ENCODE assay signal across 15 cellular contexts in genomic region chr7:135447783-135448182, GRCh38.
DNase-seq lines count a peak whose midpoint lies in the region; ATAC-seq and TF ChIP-seq lines count a peak whose summit lies in the region.
"Had no signal": no experiment of that assay in that cellular context is flagged by ENCODE, and none has a peak within 500 bp of the region (broad histone marks: within the 10 kb centered on the region; RNA-seq: fewer than 3 reads in every experiment).

No MANE protein-coding gene starts in this region.

- H3K4me1 ChIP-seq in right cardiac atrium (ENCODE audit: control insufficient read depth, insufficient read depth, low read length) = peaks cover 3% of the 10 kb centered on the region
- peaks cover 19% of the 10 kb centered on the region for H3K4me1 ChIP-seq in body of pancreas
- H3K4me1 ChIP-seq: SJSA1 had no signal

- peaks cover 21 to 38% of the 10 kb centered on the region in 2 donors for H3K4me1 Mint-ChIP-seq in stimulated activated naive B cell treated with anti-CD40 and anti-IgM and Interleukin-4, amounts not matched to agents 10 μg/mL and 1 μg/mL and 100 μg/mL, for 72 hours

- peaks cover 14 to 16% of the 10 kb centered on the region in 2 donors for H3K36me3 Mint-ChIP-seq in stimulated activated naive B cell treated with anti-CD40 and anti-IgM and Interleukin-4, amounts not matched to agents 10 μg/mL and 1 μg/mL and 100 μg/mL, for 72 hours

- H3K27me3 Mint-ChIP-seq in stimulated activated naive B cell treated with anti-CD40 and anti-IgM and Interleukin-4, amounts not matched to agents 10 μg/mL and 1 μg/mL and 100 μg/mL, for 72 hours = no peaks in the 10 kb centered on the region

- H3K27ac Mint-ChIP-seq in stimulated activated naive B cell treated with anti-CD40 and anti-IgM and Interleukin-4, amounts not matched to agents 10 μg/mL and 1 μg/mL and 100 μg/mL, for 72 hours = peak overlapping the region; percentile 73

- DNase-seq in right cardiac atrium (peak in 2 of 3 donors; percentile 23 to 42), Right ventricle myocardium inferior (ENCODE audit: missing footprints) (no peak), NCI-H146 treated with DMSO at 0.1 percent for 48 hours (lab: John Stamatoyannopoulos, UW; ENCODE audit: unreplicated experiment) (peak; percentile 68), body of pancreas (peak in 2 of 4 donors; percentile 4 to 19), nucleus accumbens (lab: John Stamatoyannopoulos, UW) (no peak)
- no peak for DNase-seq in stimulated activated naive B cell treated with anti-CD40 and anti-IgM and Interleukin-4, amounts not matched to agents 10 μg/mL and 1 μg/mL and 100 μg/mL, for 72 hours
- DNase-seq: caudate nucleus; kidney; NK-92 treated with Interleukin-12 subunit alpha and Interleukin-12 subunit beta, amount 100 ng/mL, for 24 hours; stimulated activated naive CD4-positive, alpha-beta T cell treated with Interleukin-2 at 50 U/mL for 16 hours had no signal

- peak; percentile 54 to 80 for ATAC-seq in right cardiac atrium
- ATAC-seq in Right ventricle myocardium inferior = no peak
- peak; percentile 30 for ATAC-seq in body of pancreas
- ATAC-seq in stimulated activated naive B cell treated with anti-CD40 and anti-IgM and Interleukin-4, amounts not matched to agents 10 μg/mL and 1 μg/mL and 100 μg/mL, for 72 hours (replicated peaks) = no peak
- no peak for ATAC-seq in HG03045 (IDR thresholded peaks at IDR 0.05; ENCODE audit: unreplicated experiment)
- ATAC-seq: activated naive CD4-positive, alpha-beta T cell treated with anti-CD3 and anti-CD28 coated beads, Interleukin-2, amount 50 U/mL, for 72 hours had no signal

- TF ChIP-seq CTCF in body of pancreas (IDR thresholded peaks at IDR 0.05) = no peak

- no peaks in the 10 kb centered on the region for H3K9me3 Mint-ChIP-seq in stimulated activated naive B cell treated with anti-CD40 and anti-IgM and Interleukin-4, amounts not matched to agents 10 μg/mL and 1 μg/mL and 100 μg/mL, for 72 hours
- H3K9me3 Mint-ChIP-seq: activated naive CD4-positive, alpha-beta T cell treated with anti-CD3 and anti-CD28 coated beads, Interleukin-2, amount 50 U/mL, for 72 hours had no signal

- intact Hi-C loops in right cardiac atrium (cut with DNase I) (no loop called here), Right ventricle myocardium inferior (cut with DNase I) (no loop called here), body of pancreas (cut with DNase I) (no loop called here)

- H3K27ac ChIP-seq in right cardiac atrium (ENCODE audit: low read length) = no peak overlapping the region
- no peak overlapping the region for H3K27ac ChIP-seq in body of pancreas
- H3K27ac ChIP-seq: C4-2B, SJSA1, VCaP had no signal

- H3K4me3 Mint-ChIP-seq in stimulated activated naive B cell treated with anti-CD40 and anti-IgM and Interleukin-4, amounts not matched to agents 10 μg/mL and 1 μg/mL and 100 μg/mL, for 72 hours = no peak overlapping the region

- WGBS in right cardiac atrium = 67% methylated on average over 4 of the region's 4 CpGs
- 28 to 29% methylated on average over 4 of the region's 4 CpGs for WGBS in body of pancreas, 2 donors

- no peak for TF ChIP-seq POLR2A in body of pancreas (IDR thresholded peaks at IDR 0.05)

- H3K4me3 ChIP-seq in right cardiac atrium (ENCODE audit: low read length) (no peak overlapping the region), body of pancreas (no peak overlapping the region)
- H3K4me3 ChIP-seq: SJSA1 had no signal

- H3K9me3 ChIP-seq in right cardiac atrium (ENCODE audit: control insufficient read depth, low read length) = no peaks in the 10 kb centered on the region
- H3K9me3 ChIP-seq in body of pancreas = no peaks in the 10 kb centered on the region
- H3K9me3 ChIP-seq: SJSA1 had no signal

- peaks cover 0 to 4% of the 10 kb centered on the region in 2 donors for H3K36me3 ChIP-seq in body of pancreas (replicated peaks in 1 of 2; ENCODE audit: insufficient read depth in 1 of 2, low read depth in 2 of 2)
- H3K36me3 ChIP-seq: SJSA1 had no signal

- no peaks in the 10 kb centered on the region for H3K27me3 ChIP-seq in right cardiac atrium (ENCODE audit: control insufficient read depth, insufficient read depth)
- H3K27me3 ChIP-seq in body of pancreas = no peaks in the 10 kb centered on the region
- H3K27me3 ChIP-seq: SJSA1 had no signal

Comparison
In these comparisons a context has a peak if more than half of its experiments do, and no peak if none do; other contexts are left out.
1. ATAC-seq: peak in right cardiac atrium (2 of 2) and body of pancreas (single experiment); none in Right ventricle myocardium inferior (single experiment), stimulated activated naive B cell treated with anti-CD40 and anti-IgM and Interleukin-4, amounts not matched to agents 10 μg/mL and 1 μg/mL and 100 μg/mL, for 72 hours (0 of 2) and HG03045 (single experiment).
2. DNase-seq: peak in right cardiac atrium (2 of 3) and NCI-H146 treated with DMSO at 0.1 percent for 48 hours (single experiment); none in Right ventricle myocardium inferior (single experiment), stimulated activated naive B cell treated with anti-CD40 and anti-IgM and Interleukin-4, amounts not matched to agents 10 μg/mL and 1 μg/mL and 100 μg/mL, for 72 hours (single experiment) and nucleus accumbens (0 of 56).